ENCODE assay signal across 8 cellular contexts in genomic region chr7:102464577-102465280, GRCh38. TPM values are rescaled to one million over a fixed set of nuclear protein-coding genes. Genes with fewer than 3 reads are reported as not detected.
A peak's percentile ranks its signal among the peaks of the same experiment; 100 is the strongest.
DNase-seq lines count a peak whose midpoint lies in the region; ATAC-seq and TF ChIP-seq lines count a peak whose summit lies in the region.

A gene with protein sequence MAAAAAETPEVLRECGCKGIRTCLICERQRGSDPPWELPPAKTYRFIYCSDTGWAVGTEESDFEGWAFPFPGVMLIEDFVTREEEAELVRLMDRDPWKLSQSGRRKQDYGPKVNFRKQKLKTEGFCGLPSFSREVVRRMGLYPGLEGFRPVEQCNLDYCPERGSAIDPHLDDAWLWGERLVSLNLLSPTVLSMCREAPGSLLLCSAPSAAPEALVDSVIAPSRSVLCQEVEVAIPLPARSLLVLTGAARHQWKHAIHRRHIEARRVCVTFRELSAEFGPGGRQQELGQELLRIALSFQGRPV (minus strand): TSS chr7:102464863. CDS start chr7:102464836, 27 bp downstream.
Gene LRWD1 (plus strand): TSS chr7:102464984. CDS start chr7:102465081, 97 bp downstream.

- peaks cover 42% of the 10 kb centered on the region for H3K36me3 ChIP-seq in BLaER1
- peaks cover 4% of the 10 kb centered on the region for H3K36me3 ChIP-seq in colonic mucosa

- H3K4me2 ChIP-seq in BLaER1, result peak within 1 kb of the TSS; percentile 92

- H3K4me1 ChIP-seq in BLaER1, result peaks cover 73% of the 10 kb centered on the region
- peaks cover 11% of the 10 kb centered on the region for H3K4me1 ChIP-seq in colonic mucosa

- H4K20me1 ChIP-seq in BLaER1, result peaks cover 29% of the 10 kb centered on the region; the same call in 1 of the 2 replicates

- no peaks in the 10 kb centered on the region for H3K27me3 ChIP-seq in BLaER1
- no peaks in the 10 kb centered on the region for H3K27me3 ChIP-seq in colonic mucosa

- intact Hi-C loops in colonic mucosa (cut with DNase I), result loop anchor here (10.0 kb wide), 1 partner anchor 60 kb away; no protein-coding TSS in a partner anchor

- H3K27ac ChIP-seq in BLaER1 (peak within 1 kb of the TSS; percentile 86), colonic mucosa (no peak within 1 kb of the TSS)

- H3K9ac ChIP-seq in BLaER1 (peak within 1 kb of the TSS; percentile 95), colonic mucosa (ENCODE audit: low read depth in 2 of 2, low read length in 2 of 2) (peak within 1 kb of the TSS; percentile 86 to 97)

- H3K4me3 ChIP-seq in BLaER1 (peak within 1 kb of the TSS; percentile 87), colonic mucosa (peak within 1 kb of the TSS; percentile 100)

- ATAC-seq in HG03457 (IDR thresholded peaks at IDR 0.05; ENCODE audit: unreplicated experiment) (peak; percentile 80), left lobe of liver (peak; percentile 91)

- H3K9me3 ChIP-seq in BLaER1 (no peaks in the 10 kb centered on the region), colonic mucosa (no peaks in the 10 kb centered on the region)

- DNase-seq in GM19240 (ENCODE audit: insufficient read length, low spot score) (peak; percentile 99), NCI-H526 (lab: John Stamatoyannopoulos, UW) (peak; percentile 61 to 97), colonic mucosa (peak; percentile 94), left lobe of liver (ENCODE audit: low spot score) (peak; percentile 95)
- peak; percentile 98 for DNase-seq in activated CD4-positive, alpha-beta T cell treated with anti-CD3 and anti-CD28 coated beads for 48 hours
- peak; percentile 97 to 98 for DNase-seq in stimulated activated CD4-positive, alpha-beta T cell treated with anti-CD3 and anti-CD28 coated beads, Interleukin-2, amount 100 ng/mL, for 24 hours

- TF ChIP-seq CTCF in colonic mucosa (IDR thresholded peaks at IDR 0.05), result no peak

RNA-seq across cellular contexts. Expression of the first gene that starts in this region (rescaled TPM):
- total RNA-seq in colonic mucosa (10 to 100 TPM in 1 of 2 donors, 1 to 10 TPM in 1; 9.7 to 14.1 TPM), left lobe of liver (8.3 TPM)

RNA-seq across cellular contexts. Expression of gene LRWD1, which starts in this region (rescaled TPM):
- total RNA-seq in colonic mucosa (10 to 100 TPM; 11.4 to 19.6 TPM), left lobe of liver (16.4 TPM)
